Comparison of ENCODE assay signal across 9 cellular contexts in genomic region chr2:79855264-79856006, GRCh38.
A peak's percentile ranks its signal among the peaks of the same experiment; 100 is the strongest.
DNase-seq lines count a peak whose midpoint lies in the region; TF ChIP-seq lines count a peak whose summit lies in the region.
"Had no signal": no experiment of that assay in that cellular context is flagged by ENCODE, and none has a peak within 500 bp of the region (broad histone marks: within the 10 kb centered on the region; RNA-seq: fewer than 3 reads in every experiment).

No MANE protein-coding gene starts in this region.

- no peak overlapping the region for H3K27ac Mint-ChIP-seq in progenitor cell of endocrine pancreas

- intact Hi-C loops in esophagus muscularis mucosa (cut with DNase I): no loop called here

- H3K4me1 ChIP-seq in esophagus muscularis mucosa: no peaks in the 10 kb centered on the region

- TF ChIP-seq CTCF in esophagus muscularis mucosa (IDR thresholded peaks at IDR 0.05) (no peak), progenitor cell of endocrine pancreas (IDR thresholded peaks at IDR 0.05; ENCODE audit: unreplicated experiment) (peak; percentile 66)

- TF ChIP-seq EP300 in esophagus muscularis mucosa (IDR thresholded peaks at IDR 0.05): no peak

- no peaks in the 10 kb centered on the region for H3K36me3 Mint-ChIP-seq in progenitor cell of endocrine pancreas (ENCODE audit: insufficient read depth)

- H3K9me3 ChIP-seq in esophagus muscularis mucosa: no peaks in the 10 kb centered on the region

- no peak overlapping the region for H3K4me3 Mint-ChIP-seq in progenitor cell of endocrine pancreas (ENCODE audit: low read depth)

- peak; percentile 46 for DNase-seq in G401 (ENCODE audit: low spot score)
- DNase-seq in NCI-H524 treated with DMSO at 0.1 percent for 48 hours (lab: John Stamatoyannopoulos, UW): peak; percentile 52
- DNase-seq in esophagus muscularis mucosa (ENCODE audit: extremely low spot score): peak; percentile 77
- no peak for DNase-seq in progenitor cell of endocrine pancreas (ENCODE audit: low spot score, unreplicated experiment)
- no peak for DNase-seq in SKM-1 treated with dmso at 0.1 percent for 144 hours (lab: John Stamatoyannopoulos, UW; ENCODE audit: unreplicated experiment)
- no peak for DNase-seq in ecto neural progenitor cell (ENCODE audit: low spot score)
- DNase-seq in kidney glomerular epithelial cell (lab: John Stamatoyannopoulos, UW): no peak
- DNase-seq in dedifferentiated amniotic fluid mesenchymal stem cell (ENCODE audit: extremely low spot score): no peak
- DNase-seq: NCI-H187 had no signal

- peaks cover 0 to 4% (median 0%) of the 10 kb centered on the region in 4 donors for H3K27me3 ChIP-seq in esophagus muscularis mucosa

- no peak for TF ChIP-seq POLR2A in esophagus muscularis mucosa (IDR thresholded peaks at IDR 0.05; ENCODE audit: low read depth)

- no peak overlapping the region for H3K27ac ChIP-seq in esophagus muscularis mucosa (replicated peaks in 1 of 4)

- H3K4me3 ChIP-seq in esophagus muscularis mucosa: no peak overlapping the region

- H3K27me3 Mint-ChIP-seq in progenitor cell of endocrine pancreas: peaks cover 13% of the 10 kb centered on the region

- H3K9me3 Mint-ChIP-seq in progenitor cell of endocrine pancreas (ENCODE audit: low read depth): peaks cover 3% of the 10 kb centered on the region

- 59% methylated on average over 10 of the region's 10 CpGs for WGBS in esophagus muscularis mucosa

- H3K4me1 Mint-ChIP-seq in progenitor cell of endocrine pancreas (ENCODE audit: low read depth): peaks cover 10% of the 10 kb centered on the region

- H3K36me3 ChIP-seq in esophagus muscularis mucosa: no peaks in the 10 kb centered on the region

- in situ Hi-C loops in G401 (cut with HindIII; ENCODE audit: low sequenced_read_pairs): no loop called here

Comparison
In these comparisons a context has a peak if more than half of its experiments do, and no peak if none do; other contexts are left out.
1. DNase-seq: peak in G401 (single experiment), NCI-H524 treated with DMSO at 0.1 percent for 48 hours (single experiment) and esophagus muscularis mucosa (single experiment); none in progenitor cell of endocrine pancreas (single experiment), SKM-1 treated with dmso at 0.1 percent for 144 hours (single experiment), ecto neural progenitor cell (single experiment), kidney glomerular epithelial cell (single experiment) and dedifferentiated amniotic fluid mesenchymal stem cell (single experiment).